ENCODE assay signal across 17 cellular contexts in genomic region chr14:94594441-94594840, GRCh38. TPM values are rescaled to one million over a fixed set of nuclear protein-coding genes. Genes with fewer than 3 reads are reported as not detected.
DNase-seq lines count a peak whose midpoint lies in the region; ATAC-seq, FAIRE-seq and TF ChIP-seq lines count a peak whose summit lies in the region.
"Had no signal": no experiment of that assay in that cellular context is flagged by ENCODE, and none has a peak within 500 bp of the region (broad histone marks: within the 10 kb centered on the region; RNA-seq: fewer than 3 reads in every experiment).

No MANE protein-coding gene starts in this region.

- H3K9me2 ChIP-seq in hepatocyte (replicated peaks; ENCODE audit: insufficient read depth), result no peaks in the 10 kb centered on the region

- H3K9me3 ChIP-seq in A549, result no peaks in the 10 kb centered on the region
- no peaks in the 10 kb centered on the region for H3K9me3 ChIP-seq in adrenal gland (replicated peaks in 1 of 3)
- no peaks in the 10 kb centered on the region for H3K9me3 ChIP-seq in hepatocyte (ENCODE audit: low read depth)
- H3K9me3 ChIP-seq in neural progenitor cell (ENCODE audit: low read depth), result no peaks in the 10 kb centered on the region
- H3K9me3 ChIP-seq: BE2C, HAP-1 had no signal

- H3K27ac ChIP-seq in A549, result peak overlapping the region; percentile 97 to 98
- H3K27ac ChIP-seq in adrenal gland, result peak overlapping the region in 4 of 5 donors; percentile 21 to 78 (median 64)
- peak overlapping the region; percentile 82 for H3K27ac ChIP-seq in hepatocyte
- H3K27ac ChIP-seq in neural progenitor cell, result no peak overlapping the region
- H3K27ac ChIP-seq: C4-2B had no signal

- DNase-seq in A549 (ENCODE audit: low read depth in 1 of 2, low spot score in 1 of 2) (no peak), adrenal gland (no peak), hepatocyte (ENCODE audit: low spot score) (no peak), neural progenitor cell (ENCODE audit: low spot score) (no peak), GOT3 (lab: John Stamatoyannopoulos, UW) (no peak), GM12891 (ENCODE audit: insufficient read length, low spot score) (no peak)
- DNase-seq: BE2C; CD4-positive, alpha-beta memory T cell had no signal

- no peak for TF ChIP-seq CTCF in A549 (IDR thresholded peaks at IDR 0.05)
- TF ChIP-seq CTCF in adrenal gland (IDR thresholded peaks at IDR 0.05), result no peak
- TF ChIP-seq CTCF in hepatocyte (IDR thresholded peaks at IDR 0.05; ENCODE audit: poor library complexity), result no peak
- no peak for TF ChIP-seq CTCF in neural progenitor cell (IDR thresholded peaks at IDR 0.05)

- intact Hi-C loops in adrenal gland (cut with DNase I), result no loop called here

- TF ChIP-seq EP300 in A549 (IDR thresholded peaks at IDR 0.05), result no peak

- no peak overlapping the region for H2AFZ ChIP-seq in hepatocyte
- no peak overlapping the region for H2AFZ ChIP-seq in neural progenitor cell (replicated peaks)

- H3F3A ChIP-seq in neural progenitor cell (ENCODE audit: low read depth), result no peaks in the 10 kb centered on the region

- CTCF ChIA-PET in A549 (lab: Yijun Ruan, JAX), result interaction anchor here (1.2 to 2.0 kb wide), 5 partner anchors 10 to 96 kb away, joined by 3 to 7 read pairs (median 4); no protein-coding TSS in a partner anchor

- H3K36me3 Mint-ChIP-seq in neural progenitor cell, result peaks cover 2% of the 10 kb centered on the region
- H3K36me3 Mint-ChIP-seq: CD4-positive, alpha-beta memory T cell had no signal

- peaks cover 5% of the 10 kb centered on the region for H3K9me3 Mint-ChIP-seq in neural progenitor cell

- no peak overlapping the region for H3K4me3 ChIP-seq in A549
- H3K4me3 ChIP-seq in adrenal gland, result no peak overlapping the region
- H3K4me3 ChIP-seq in hepatocyte, result no peak overlapping the region
- H3K4me3 ChIP-seq in neural progenitor cell, result no peak overlapping the region
- H3K4me3 ChIP-seq: HAP-1 had no signal

- ATAC-seq in A549, result no peak
- ATAC-seq in HG02885 (IDR thresholded peaks at IDR 0.05; ENCODE audit: poor library complexity, unreplicated experiment), result no peak

- peak overlapping the region; percentile 64 for H3K27ac Mint-ChIP-seq in neural progenitor cell
- H3K27ac Mint-ChIP-seq: CD4-positive, alpha-beta memory T cell had no signal

- H3K4me3 Mint-ChIP-seq in neural progenitor cell, result no peak overlapping the region
- H3K4me3 Mint-ChIP-seq: CD4-positive, alpha-beta memory T cell had no signal

- peaks cover 34% of the 10 kb centered on the region for H3K4me1 Mint-ChIP-seq in neural progenitor cell

- no peak for TF ChIP-seq RAD21 in A549 (conservative IDR thresholded peaks at IDR 0.05 in 1 of 2, IDR thresholded peaks at IDR 0.05 in 1 of 2)

- WGBS in A549 (ENCODE audit: missing lambda C conversion rate), result 86% methylated on average over 7 of the region's 7 CpGs
- 84 to 92% (median 90%) methylated on average over 7 of the region's 7 CpGs for WGBS in adrenal gland, 4 donors
- WGBS in hepatocyte (ENCODE audit: low lambda C conversion rate, missing lambda C conversion rate), result 97% methylated on average over 7 of the region's 7 CpGs

- FAIRE-seq in A549 (lab: Jason Lieb, UNC), result no peak
- no peak for FAIRE-seq in GM12891 (lab: Jason Lieb, UNC)
- FAIRE-seq: A204.1, GM18507, H1, HTR-8/SVneo had no signal

- H3K79me2 ChIP-seq in hepatocyte, result no peaks in the 10 kb centered on the region
- no peaks in the 10 kb centered on the region for H3K79me2 ChIP-seq in neural progenitor cell (ENCODE audit: low read depth)

- H3K27me3 ChIP-seq in adrenal gland (no peaks in the 10 kb centered on the region), hepatocyte (no peaks in the 10 kb centered on the region), neural progenitor cell (no peaks in the 10 kb centered on the region)
- H3K27me3 ChIP-seq: BE2C had no signal

- POLR2A ChIA-PET in A549 (lab: Yijun Ruan, JAX), result no interaction called here

- TF ChIP-seq POLR2A in A549 (IDR thresholded peaks at IDR 0.05; ENCODE audit: low read length), result no peak
- TF ChIP-seq POLR2A in adrenal gland (IDR thresholded peaks at IDR 0.05), result no peak
- no peak for TF ChIP-seq POLR2A in GM12891 (IDR thresholded peaks at IDR 0.05; ENCODE audit: low read depth, low read length)

- H4K20me1 ChIP-seq in hepatocyte (ENCODE audit: insufficient read depth, poor library complexity, severe bottlenecking), result no peaks in the 10 kb centered on the region
- no peaks in the 10 kb centered on the region for H4K20me1 ChIP-seq in neural progenitor cell (ENCODE audit: low read depth)

- H3K27me3 Mint-ChIP-seq in neural progenitor cell (ENCODE audit: insufficient read depth, low read depth), result peaks cover 3% of the 10 kb centered on the region

- H3K4me2 ChIP-seq in A549 (peak overlapping the region; percentile 46), hepatocyte (no peak overlapping the region), neural progenitor cell (no peak overlapping the region)

- H3K9ac ChIP-seq in neural progenitor cell, result no peak overlapping the region

- H3K4me1 ChIP-seq in A549 (peaks cover 46% of the 10 kb centered on the region), adrenal gland (replicated peaks in 1 of 2) (peaks cover 23 to 24% of the 10 kb centered on the region in 2 donors), hepatocyte (ENCODE audit: insufficient read depth) (peaks cover 32% of the 10 kb centered on the region), neural progenitor cell (no peaks in the 10 kb centered on the region)
- H3K4me1 ChIP-seq: BE2C, HAP-1 had no signal

- peaks cover 0 to 18% of the 10 kb centered on the region in 2 donors for H3K36me3 ChIP-seq in adrenal gland (replicated peaks in 1 of 2)
- no peaks in the 10 kb centered on the region for H3K36me3 ChIP-seq in hepatocyte (replicated peaks; ENCODE audit: insufficient read depth, low read depth)
- H3K36me3 ChIP-seq in neural progenitor cell, result no peaks in the 10 kb centered on the region
- H3K36me3 ChIP-seq: BE2C, HAP-1 had no signal

TF ChIP-seq in A549, 52 proteins besides CTCF, POLR2A, EP300 and RAD21 (continues in another document):
- TF ChIP-seq ELK1 (IDR thresholded peaks at IDR 0.05; ENCODE audit: low read depth, low read length), result no peak

TF ChIP-seq in GM12891, 5 proteins besides CTCF, POLR2A, EP300 and RAD21:
- no peak for TF ChIP-seq POU2F2 (IDR thresholded peaks at IDR 0.05; ENCODE audit: low read depth, low read length)
- no peak for TF ChIP-seq POLR2AphosphoS5 (IDR thresholded peaks at IDR 0.05; ENCODE audit: low read depth, low read length)
- TF ChIP-seq SPI1 (IDR thresholded peaks at IDR 0.05; ENCODE audit: low read depth, low read length), result no peak
- TF ChIP-seq TAF1 (IDR thresholded peaks at IDR 0.05; ENCODE audit: low read depth, low read length), result no peak
- no peak for TF ChIP-seq PAX5 (IDR thresholded peaks at IDR 0.05; ENCODE audit: insufficient read depth, low read length, severe bottlenecking)

RNA-seq across cellular contexts. Expression of gene SERPINA5, which starts 13.2 kb away (rescaled TPM):
- polyA plus RNA-seq in A549 (2011; rRNA removed) (0.78 and 1.2 TPM in 2 replicates), A549 (2017; fragmentation: RNase III; extraction: RNeasy Plus Mini Kit Qiagen cat#74134 plus additional on column Dnase treatment) (0.51 to 0.95 TPM (median 0.74 TPM) in 3 replicates), adrenal gland (100 to 1,000 TPM in 1 of 3 donors, 10 to 100 TPM in 2; 83.6 to 441 (median 89.2) TPM), hepatocyte (73.6 and 98.7 TPM in 2 replicates)
- polyA plus RNA-seq in A549 (2012; cell fraction: cytosol; rRNA removed), result 0.05 and 0.06 TPM in 2 replicates
- 0.04 TPM in 1 of 2 replicates, not detected in the other for polyA plus RNA-seq in A549 (2012; cell fraction: nucleus; rRNA removed)
- polyA minus RNA-seq in A549 (2011; rRNA and poly(A)+ RNA removed), result 0.68 and 1.9 TPM in 2 replicates
- total RNA-seq in adrenal gland (1,000 to 10,000 TPM in 2 of 8 donors, 100 to 1,000 TPM in 6; 374 to 1,055 (median 696) TPM), hepatocyte (88.8 and 109 TPM in 2 replicates), neural progenitor cell (ENCODE audit: low replicate concordance) (3.1 and 3.5 TPM in 2 replicates)
- not detected for polyA plus RNA-seq in GM12891 (2012; ENCODE audit: low read depth, missing spikeins)
- total RNA-seq: CD4-positive, alpha-beta memory T cell had no signal
- polyA plus RNA-seq: AG04450; CD4-positive, alpha-beta memory T cell had no signal

RNA-seq across cellular contexts. Expression of gene SERPINA3, which starts 17.8 kb away (rescaled TPM):
- polyA plus RNA-seq in A549 (2011; rRNA removed) (9.1 and 16.0 TPM in 2 replicates), A549 (2017; fragmentation: RNase III; extraction: RNeasy Plus Mini Kit Qiagen cat#74134 plus additional on column Dnase treatment) (1.4 to 5.5 TPM (median 3.1 TPM) in 3 replicates), adrenal gland (10 to 100 TPM; 10.6 to 39.0 (median 27.6) TPM), hepatocyte (359 and 461 TPM in 2 replicates)
- polyA plus RNA-seq in A549 (2012; cell fraction: cytosol; rRNA removed), result 1.5 and 1.7 TPM in 2 replicates
- polyA plus RNA-seq in A549 (2012; cell fraction: nucleus; rRNA removed), result 2.2 and 3.2 TPM in 2 replicates
- polyA minus RNA-seq in A549 (2011; rRNA and poly(A)+ RNA removed), result 7.8 and 9.9 TPM in 2 replicates
- total RNA-seq in adrenal gland (100 to 1,000 TPM in 2 of 8 donors, 10 to 100 TPM in 6; 12.0 to 245 (median 39.8) TPM), hepatocyte (402 and 457 TPM in 2 replicates), neural progenitor cell (ENCODE audit: low replicate concordance) (not detected in 2 replicates)
- not detected for polyA plus RNA-seq in GM12891 (2012; ENCODE audit: low read depth, missing spikeins)
- total RNA-seq: CD4-positive, alpha-beta memory T cell; Daoy; H1 had no signal
- polyA plus RNA-seq: CD4-positive, alpha-beta memory T cell; H1 had no signal

RNA-seq across cellular contexts. Expression of gene SERPINA4, which starts 33.2 kb away (rescaled TPM):
- 0.08 TPM in 1 of 2 replicates, not detected in the other for polyA plus RNA-seq in A549 (2011; rRNA removed)
- polyA plus RNA-seq in A549 (2012; cell fraction: cytosol; rRNA removed), result not detected in 2 replicates
- not detected in 2 replicates for polyA plus RNA-seq in A549 (2012; cell fraction: nucleus; rRNA removed)
- not detected in 3 replicates for polyA plus RNA-seq in A549 (2017; fragmentation: RNase III; extraction: RNeasy Plus Mini Kit Qiagen cat#74134 plus additional on column Dnase treatment)
- 0.17 TPM in 1 of 2 replicates, not detected in the other for polyA minus RNA-seq in A549 (2011; rRNA and poly(A)+ RNA removed)
- total RNA-seq in adrenal gland, result under 1 TPM in 2 of 8 donors, not detected in 6; 0.11 to 0.31 TPM
- polyA plus RNA-seq in adrenal gland, result not detected
- 22.7 and 27.8 TPM in 2 replicates for total RNA-seq in hepatocyte
- polyA plus RNA-seq in hepatocyte, result 26.9 and 35.2 TPM in 2 replicates
- total RNA-seq in neural progenitor cell (ENCODE audit: low replicate concordance), result not detected in 2 replicates
- not detected for polyA plus RNA-seq in GM12891 (2012; ENCODE audit: low read depth, missing spikeins)
- total RNA-seq: CD4-positive, alpha-beta memory T cell; Daoy; H1 had no signal
- polyA plus RNA-seq: AG04450; CD4-positive, alpha-beta memory T cell; H1 had no signal

Comparison
In these comparisons a context has a peak if more than half of its experiments do, and no peak if none do; other contexts are left out.
1. RNA of gene SERPINA5, which starts 13.2 kb away (total RNA-seq): 374 to 1,055 TPM in adrenal gland and 88.8 to 109 TPM in hepatocyte; 3.1 to 3.5 TPM in neural progenitor cell; every median in the first group is over 10 times any median in the second.
2. RNA of gene SERPINA3, which starts 17.8 kb away (total RNA-seq): 402 to 457 TPM in hepatocyte and 12.0 to 245 TPM in adrenal gland; not detected in neural progenitor cell; every median in the first group is over 10 times any median in the second.
3. RNA of gene SERPINA4, which starts 33.2 kb away (total RNA-seq): 22.7 to 27.8 TPM in hepatocyte; 0.11 to 0.31 TPM in adrenal gland and not detected in neural progenitor cell; every median in the first group is over 10 times any median in the second.